23 cellular contexts compared by ENCODE assay signal in genomic region chr1:218778257-218778656, GRCh38.
"Had no signal": no experiment of that assay in that cellular context is flagged by ENCODE, and none has a peak within 500 bp of the region (broad histone marks: within the 10 kb centered on the region; RNA-seq: fewer than 3 reads in every experiment).

No MANE protein-coding gene starts in this region.

- ATAC-seq: activated T-cell treated with anti-CD3 and anti-CD28 coated beads, Interleukin-2, amount 50 U/mL, for 4 hours; Right ventricle myocardium inferior; T-helper 17 cell had no signal

- H3K27me3 ChIP-seq: brain microvascular endothelial cell had no signal

- H3K4me2 ChIP-seq: PC-9 had no signal

- H3K36me3 ChIP-seq: brain microvascular endothelial cell had no signal

- H3K27ac ChIP-seq: brain microvascular endothelial cell, PC-9 had no signal

- H2AFZ ChIP-seq: PC-9 had no signal

- DNase-seq: activated B cell treated with CpG ODN at 0.5 μM for 24 hours; activated CD4-positive, alpha-beta T cell treated with anti-CD3 and anti-CD28 coated beads for 1 hour; activated CD4-positive, alpha-beta T cell treated with anti-CD3 and anti-CD28 coated beads, Interleukin-2, amount 10 ng/mL, durations not matched to agents 24 days and 14 days; activated CD4-positive, alpha-beta T cell treated with anti-CD3 and anti-CD28 coated beads, Interleukin-2, amount 50 U/mL, for 48 hours; activated CD8-positive, alpha-beta memory T cell treated with anti-CD3 and anti-CD28 coated beads for 24 hours; activated effector memory CD4-positive, alpha-beta T cell treated with anti-CD3 and anti-CD28 coated beads, Interleukin-2, amount 50 U/mL, for 16 hours; activated naive CD4-positive, alpha-beta T cell treated with anti-CD3 and anti-CD28 coated beads for 36 hours; activated naive CD8-positive, alpha-beta T cell treated with anti-CD3 and anti-CD28 coated beads for 36 hours; activated T-cell treated with anti-CD3 and anti-CD28 coated beads, Interleukin-2, amount 50 U/mL, for 4 hours; brain microvascular endothelial cell; cerebellar nuclear complex; KG1; MM.1S; NCI-H1105; NCI-H1436 treated with DMSO at 0.1 percent for 48 hours; NCI-H187 treated with DMSO at 0.1 percent for 48 hours; NCI-H2081 treated with DMSO at 0.1 percent for 48 hours; NCI-H446; NCI-H524; PC-9; T-helper 17 cell; T-helper 9 cell had no signal

- H3K4me3 ChIP-seq: PC-9 had no signal
